In genomic region chr5:135154961-135155360, GRCh38 we compare ENCODE assay signal across 17 cellular contexts.
A peak's percentile ranks its signal among the peaks of the same experiment; 100 is the strongest.
DNase-seq lines count a peak whose midpoint lies in the region; ATAC-seq and TF ChIP-seq lines count a peak whose summit lies in the region.
"Had no signal": no experiment of that assay in that cellular context is flagged by ENCODE, and none has a peak within 500 bp of the region (broad histone marks: within the 10 kb centered on the region; RNA-seq: fewer than 3 reads in every experiment).

No MANE protein-coding gene starts in this region.

- H3K27ac ChIP-seq in epithelial cell of prostate, result peak overlapping the region; percentile 96
- H3K27ac ChIP-seq in neuronal stem cell (replicated peaks; ENCODE audit: low read length), result no peak overlapping the region
- H3K27ac ChIP-seq: BLaER1 treated with 17β-estradiol and CSF1 and Interleukin-3, amounts not matched to agents 10 nM and 100 nM had no signal

- H3K36me3 ChIP-seq in neuronal stem cell (replicated peaks in 1 of 2; ENCODE audit: control insufficient read depth in 2 of 2, insufficient read depth in 2 of 2, low read length in 2 of 2), result no peaks in the 10 kb centered on the region
- H3K36me3 ChIP-seq: BLaER1 treated with 17β-estradiol and CSF1 and Interleukin-3, amounts not matched to agents 10 nM and 100 nM had no signal

- ATAC-seq in WTC11, result no peak
- ATAC-seq in activated CD4-positive, CD25-positive, alpha-beta regulatory T cell treated with anti-CD3 and anti-CD28 coated beads, Interleukin-2, amount 50 U/mL, for 24 hours, result no peak
- ATAC-seq: CD8-positive, alpha-beta T cell; HCT116 had no signal

- H3K23ac ChIP-seq in neuronal stem cell (ENCODE audit: low read depth, low read length, poor library complexity), result no peak overlapping the region

- H3K79me1 ChIP-seq in neuronal stem cell (ENCODE audit: low read depth, low read length), result no peaks in the 10 kb centered on the region

- no peak overlapping the region for H3K4me3 ChIP-seq in neuronal stem cell (ENCODE audit: low read length in 2 of 2)
- H3K4me3 ChIP-seq: BLaER1 treated with 17β-estradiol and CSF1 and Interleukin-3, amounts not matched to agents 10 nM and 100 nM had no signal

- H4K91ac ChIP-seq in neuronal stem cell (ENCODE audit: low read depth, low read length, poor library complexity), result no peak overlapping the region

- H3K4me1 Mint-ChIP-seq in WTC11, result no peaks in the 10 kb centered on the region
- H3K4me1 Mint-ChIP-seq: B cell had no signal

- H3K27ac Mint-ChIP-seq in WTC11, result no peak overlapping the region
- H3K27ac Mint-ChIP-seq: B cell; CD8-positive, alpha-beta T cell; HFFc6 had no signal

- no peak overlapping the region for H3K14ac ChIP-seq in neuronal stem cell (ENCODE audit: low read length)

- H4K8ac ChIP-seq in neuronal stem cell (ENCODE audit: low read depth, low read length), result no peak overlapping the region

- no peak overlapping the region for H2BK5ac ChIP-seq in neuronal stem cell (ENCODE audit: low read length)

- peaks cover 0 to 2% of the 10 kb centered on the region in 2 donors for H3K9me3 ChIP-seq in neuronal stem cell (replicated peaks in 1 of 2; ENCODE audit: control insufficient read depth in 2 of 2, insufficient read depth in 1 of 2, low read depth in 1 of 2, low read length in 2 of 2)

- DNase-seq in activated effector memory CD4-positive, alpha-beta T cell treated with anti-CD3 and anti-CD28 coated beads, Interleukin-2, amount 50 U/mL, for 16 hours, result peak; percentile 38
- no peak for DNase-seq in activated effector memory CD4-positive, alpha-beta T cell treated with Interleukin-2 at 50 U/mL for 16 hours
- no peak for DNase-seq in epithelial cell of prostate (ENCODE audit: low read depth, low spot score)
- DNase-seq in neuronal stem cell (ENCODE audit: low spot score), result no peak
- no peak for DNase-seq in T-helper 1 cell
- no peak for DNase-seq in WTC11 (ENCODE audit: low spot score)
- DNase-seq: Calu3, DMS79 treated with DMSO at 0.1 percent for 48 hours, GF-D8, GOT3, H7 had no signal

- POLR2A ChIA-PET in WTC11 (lab: Charles Lee), result no interaction called here

- no peak for TF ChIP-seq CTCF in WTC11 (IDR thresholded peaks at IDR 0.05)

- H3K4ac ChIP-seq in neuronal stem cell (ENCODE audit: low read length), result no peak overlapping the region

- H2BK15ac ChIP-seq in neuronal stem cell (ENCODE audit: low read length), result peak overlapping the region; percentile 69

- WGBS in neuronal stem cell (ENCODE audit: extremely low coverage in 2 of 2, insufficient read length in 2 of 2, insufficient replicate concordance in 1 of 2), 2 donors, result no CpG with 5 or more reads among the region's 7 CpGs

- no peak overlapping the region for H3K4me3 Mint-ChIP-seq in WTC11
- H3K4me3 Mint-ChIP-seq: B cell; CD8-positive, alpha-beta T cell; HFFc6 had no signal

- H2BK120ac ChIP-seq in neuronal stem cell (ENCODE audit: low read depth, low read length), result no peak overlapping the region

- H3K9ac ChIP-seq in neuronal stem cell (ENCODE audit: low read depth, low read length, poor library complexity), result no peak overlapping the region
- H3K9ac ChIP-seq: BLaER1 treated with 17β-estradiol and CSF1 and Interleukin-3, amounts not matched to agents 10 nM and 100 nM had no signal

- H2BK12ac ChIP-seq in neuronal stem cell (ENCODE audit: low read length), result no peak overlapping the region

- H3K9me3 Mint-ChIP-seq in WTC11, result peaks cover 23% of the 10 kb centered on the region

- no peaks in the 10 kb centered on the region for H3K36me3 Mint-ChIP-seq in WTC11
- H3K36me3 Mint-ChIP-seq: CD8-positive, alpha-beta T cell had no signal

- CTCF ChIA-PET in WTC11 (lab: Charles Lee), result interaction anchor here (2.0 kb wide), 1 partner anchor 19 kb away, joined by 7 read pairs; no protein-coding TSS in a partner anchor

- H3K27me3 ChIP-seq in neuronal stem cell (ENCODE audit: control insufficient read depth in 3 of 3, insufficient read depth in 3 of 3, low read depth in 1 of 3, low read length in 3 of 3), result peaks cover 0 to 3% (median 2%) of the 10 kb centered on the region in 3 experiments
- H3K27me3 ChIP-seq: BLaER1 treated with 17β-estradiol and CSF1 and Interleukin-3, amounts not matched to agents 10 nM and 100 nM had no signal

- H3K27me3 Mint-ChIP-seq in WTC11 (ENCODE audit: low read depth), result peaks cover 6% of the 10 kb centered on the region; the same call in 1 of the 2 replicates

- H2AK5ac ChIP-seq in neuronal stem cell (ENCODE audit: low read depth, low read length), result no peak overlapping the region

- no peak overlapping the region for H3K4me2 ChIP-seq in neuronal stem cell (ENCODE audit: insufficient read depth, low read length, poor library complexity, severe bottlenecking)
- H3K4me2 ChIP-seq: BLaER1 treated with 17β-estradiol and CSF1 and Interleukin-3, amounts not matched to agents 10 nM and 100 nM had no signal

- no peak overlapping the region for H3K18ac ChIP-seq in neuronal stem cell (ENCODE audit: low read length)

- no peak overlapping the region for H2AFZ ChIP-seq in neuronal stem cell (ENCODE audit: low read length)

- H3K4me1 ChIP-seq in neuronal stem cell (ENCODE audit: control insufficient read depth in 2 of 2, insufficient read depth in 1 of 2, low read depth in 1 of 2, low read length in 2 of 2), result peaks cover 0 to 10% of the 10 kb centered on the region in 2 donors
- H3K4me1 ChIP-seq: BLaER1 treated with 17β-estradiol and CSF1 and Interleukin-3, amounts not matched to agents 10 nM and 100 nM had no signal

TF ChIP-seq in WTC11, 78 proteins besides CTCF, POLR2A, EP300 and RAD21 (continues in another document):
- TF ChIP-seq AFF4 (CRISPR knock-in tag; IDR thresholded peaks at IDR 0.05; ENCODE audit: borderline replicate concordance), result no peak
- no peak for TF ChIP-seq MAX (CRISPR knock-in tag; IDR thresholded peaks at IDR 0.05)
- TF ChIP-seq ZNF532 (CRISPR knock-in tag; IDR thresholded peaks at IDR 0.05; ENCODE audit: borderline replicate concordance), result no peak
- TF ChIP-seq NFYB (CRISPR knock-in tag; conservative IDR thresholded peaks at IDR 0.05; ENCODE audit: low read depth), result no peak
